ENCODE assay signal across 1 cellular context in the genomic region with DNA sequence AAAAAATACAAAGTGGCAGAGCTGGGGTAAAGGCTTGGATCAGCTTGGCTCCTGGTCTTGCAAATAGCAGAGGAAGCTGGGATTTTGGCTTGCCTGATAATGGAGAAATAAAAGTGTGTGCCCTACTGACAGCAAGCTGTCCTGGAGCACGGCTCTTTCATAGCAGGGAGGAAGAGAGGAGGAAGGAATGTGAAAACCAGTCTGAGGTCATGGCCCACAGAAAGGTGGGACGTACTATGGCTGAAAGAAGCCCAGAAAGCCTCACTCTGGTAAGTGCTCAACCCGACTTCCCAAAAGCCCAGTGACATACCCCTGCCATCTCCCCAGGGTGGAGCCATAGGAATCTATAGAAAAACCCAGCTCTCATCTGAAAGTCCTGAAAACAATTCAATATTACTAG.
TF ChIP-seq lines count a peak whose summit lies in the region.

No MANE protein-coding gene starts in this region.

TF ChIP-seq in HepG2, 621 proteins besides CTCF, POLR2A, EP300 and RAD21 (continued from another document):
- no peak for TF ChIP-seq ZNF644 (CRISPR knock-in tag; IDR thresholded peaks at IDR 0.05; ENCODE audit: low read depth)
- TF ChIP-seq ZFP36L1 (CRISPR knock-in tag; IDR thresholded peaks at IDR 0.05) = no peak
